32 cellular contexts compared by ENCODE assay signal in genomic region chr20:210809-211502, GRCh38. TPM values are rescaled to one million over a fixed set of nuclear protein-coding genes. Genes with fewer than 3 reads are reported as not detected.
"Had no signal": no experiment of that assay in that cellular context is flagged by ENCODE, and none has a peak within 500 bp of the region (broad histone marks: within the 10 kb centered on the region; RNA-seq: fewer than 3 reads in every experiment).

No MANE protein-coding gene starts in this region.

- H3K36me3 ChIP-seq: brain microvascular endothelial cell, cardiac muscle cell, SJSA1 had no signal

- H3K27ac ChIP-seq: brain microvascular endothelial cell, cardiac muscle cell, KMS-11, SJSA1 had no signal

- H3K27me3 ChIP-seq: brain microvascular endothelial cell, cardiac muscle cell had no signal

- ATAC-seq: activated CD8-positive, alpha-beta T cell treated with anti-CD3 and anti-CD28 coated beads, Interleukin-2, amount 10 ng/mL, durations not matched to agents 7 days and 5 days; activated naive CD8-positive, alpha-beta T cell treated with anti-CD3 and anti-CD28 coated beads, Interleukin-2, amount 50 U/mL, for 24 hours; Panc1 had no signal

- H3K4me1 Mint-ChIP-seq: activated CD4-positive, alpha-beta T cell treated with anti-CD3 and anti-CD28 coated beads, Interleukin-2, amount 10 ng/mL, durations not matched to agents 24 days and 14 days; activated naive CD4-positive, alpha-beta T cell treated with anti-CD3 and anti-CD28 coated beads, Interleukin-2, amount 10 ng/mL, durations not matched to agents 7 days and 5 days; activated naive CD8-positive, alpha-beta T cell treated with anti-CD3 and anti-CD28 coated beads, Interleukin-2, amount 50 U/mL, for 24 hours; central memory CD8-positive, alpha-beta T cell had no signal

- H3K27ac Mint-ChIP-seq: activated CD4-positive, alpha-beta T cell treated with anti-CD3 and anti-CD28 coated beads, Interleukin-2, amount 10 ng/mL, durations not matched to agents 24 days and 14 days; activated CD8-positive, alpha-beta T cell treated with anti-CD3 and anti-CD28 coated beads, Interleukin-2, amount 10 ng/mL, durations not matched to agents 7 days and 5 days; activated naive CD4-positive, alpha-beta T cell treated with anti-CD3 and anti-CD28 coated beads, Interleukin-2, amount 10 ng/mL, durations not matched to agents 7 days and 5 days; activated naive CD8-positive, alpha-beta T cell; activated naive CD8-positive, alpha-beta T cell treated with anti-CD3 and anti-CD28 coated beads, Interleukin-2, amount 50 U/mL, for 24 hours; T-helper 1 cell treated with Interleukin-12 subunit alpha and Interleukin-12 subunit beta and Interleukin-4 antibody, amounts not matched to agents 30 μg/mL and 1 μg/mL, for 36 hours; T-helper 2 cell treated with Interferon-gamma antibody and Interleukin-4, amounts not matched to agents 5 μg/mL and 100 μg/mL, for 36 hours had no signal

- H3K4me2 ChIP-seq: KMS-11, SK-N-SH had no signal

- H3K4me1 ChIP-seq: SJSA1 had no signal

- H3K9me3 Mint-ChIP-seq: activated CD4-positive, alpha-beta T cell treated with anti-CD3 and anti-CD28 coated beads, Interleukin-2, amount 10 ng/mL, durations not matched to agents 24 days and 14 days; activated naive CD4-positive, alpha-beta T cell treated with anti-CD3 and anti-CD28 coated beads, Interleukin-2, amount 10 ng/mL, durations not matched to agents 7 days and 5 days; activated naive CD8-positive, alpha-beta T cell treated with anti-CD3 and anti-CD28 coated beads, Interleukin-2, amount 50 U/mL, for 24 hours; central memory CD8-positive, alpha-beta T cell; T-helper 1 cell treated with Interleukin-12 subunit alpha and Interleukin-12 subunit beta and Interleukin-4 antibody, amounts not matched to agents 30 μg/mL and 1 μg/mL, for 36 hours; T-helper 2 cell treated with Interferon-gamma antibody and Interleukin-4, amounts not matched to agents 5 μg/mL and 100 μg/mL, for 36 hours had no signal

- H3K4me3 ChIP-seq: cardiac muscle cell, SJSA1 had no signal

- H3K4me3 Mint-ChIP-seq: activated CD4-positive, alpha-beta T cell treated with anti-CD3 and anti-CD28 coated beads, Interleukin-2, amount 10 ng/mL, durations not matched to agents 24 days and 14 days; activated CD8-positive, alpha-beta T cell treated with anti-CD3 and anti-CD28 coated beads, Interleukin-2, amount 10 ng/mL, durations not matched to agents 7 days and 5 days; activated naive CD4-positive, alpha-beta T cell treated with anti-CD3 and anti-CD28 coated beads, Interleukin-2, amount 10 ng/mL, durations not matched to agents 7 days and 5 days; activated naive CD8-positive, alpha-beta T cell; activated naive CD8-positive, alpha-beta T cell treated with anti-CD3 and anti-CD28 coated beads, Interleukin-2, amount 50 U/mL, for 24 hours; central memory CD8-positive, alpha-beta T cell; T-helper 1 cell treated with Interleukin-12 subunit alpha and Interleukin-12 subunit beta and Interleukin-4 antibody, amounts not matched to agents 30 μg/mL and 1 μg/mL, for 36 hours; T-helper 2 cell treated with Interferon-gamma antibody and Interleukin-4, amounts not matched to agents 5 μg/mL and 100 μg/mL, for 36 hours had no signal

- FAIRE-seq: TTC549 had no signal

- H3K9me3 ChIP-seq: SJSA1, SK-N-SH had no signal

- H3K27me3 Mint-ChIP-seq: activated naive CD8-positive, alpha-beta T cell treated with anti-CD3 and anti-CD28 coated beads, Interleukin-2, amount 50 U/mL, for 24 hours had no signal

- DNase-seq: activated CD4-positive, alpha-beta T cell treated with anti-CD3 and anti-CD28 coated beads, Interleukin-2, amount 10 ng/mL, durations not matched to agents 24 days and 14 days; activated CD4-positive, alpha-beta T cell treated with anti-CD3 and anti-CD28 coated beads, Interleukin-2, amount 50 U/mL, for 4 hours; activated CD8-positive, alpha-beta T cell treated with anti-CD3 and anti-CD28 coated beads, Interleukin-2, amount 10 ng/mL, durations not matched to agents 7 days and 5 days; activated effector memory CD4-positive, alpha-beta T cell treated with Interleukin-2 at 50 U/mL for 16 hours; activated naive CD4-positive, alpha-beta T cell treated with anti-CD3 and anti-CD28 coated beads, Interleukin-2, amount 10 ng/mL, durations not matched to agents 7 days and 5 days; activated naive CD8-positive, alpha-beta T cell treated with anti-CD3 and anti-CD28 coated beads, Interleukin-2, amount 50 U/mL, for 24 hours; activated T-cell treated with anti-CD3 and anti-CD28 coated beads for 4 hours; activated T-cell treated with anti-CD3 and anti-CD28 coated beads, Interleukin-2, amount 50 U/mL, for 48 hours; anterior cingulate cortex; brain microvascular endothelial cell; MM.1S; MV-4-11; NCI-H1092; NCI-H1436 treated with DMSO at 0.1 percent for 48 hours; NCI-H1694 treated with DMSO at 0.1 percent for 48 hours; NCI-H2029; NCI-H345; NCI-H524 treated with DMSO at 0.1 percent for 48 hours; SHP77 treated with DMSO at 0.1 percent for 48 hours; SK-N-SH had no signal

- H3K36me3 Mint-ChIP-seq: activated naive CD4-positive, alpha-beta T cell treated with anti-CD3 and anti-CD28 coated beads, Interleukin-2, amount 10 ng/mL, durations not matched to agents 7 days and 5 days; activated naive CD8-positive, alpha-beta T cell had no signal

RNA-seq across cellular contexts. Expression of gene DEFB129, which starts 16.1 kb away (rescaled TPM):
- total RNA-seq: activated CD4-positive, alpha-beta T cell treated with anti-CD3 and anti-CD28 coated beads, Interleukin-2, amount 10 ng/mL, durations not matched to agents 24 days and 14 days; activated CD8-positive, alpha-beta T cell treated with anti-CD3 and anti-CD28 coated beads, Interleukin-2, amount 10 ng/mL, durations not matched to agents 7 days and 5 days; cardiac muscle cell; LHCN-M2; NCI-H460; RPMI7951; SJSA1 had no signal
- polyA plus RNA-seq: cardiac muscle cell, SK-N-SH had no signal

RNA-seq across cellular contexts. Expression of gene DEFB128, which starts 21.4 kb away (rescaled TPM):
- total RNA-seq: activated CD4-positive, alpha-beta T cell treated with anti-CD3 and anti-CD28 coated beads, Interleukin-2, amount 10 ng/mL, durations not matched to agents 24 days and 14 days; activated CD8-positive, alpha-beta T cell treated with anti-CD3 and anti-CD28 coated beads, Interleukin-2, amount 10 ng/mL, durations not matched to agents 7 days and 5 days; cardiac muscle cell; LHCN-M2; NCI-H460; RPMI7951; SJSA1 had no signal
- polyA plus RNA-seq: cardiac muscle cell, SK-N-SH had no signal

RNA-seq across cellular contexts. Expression of gene DEFB132, which starts 46.6 kb away (rescaled TPM):
- total RNA-seq: activated CD4-positive, alpha-beta T cell treated with anti-CD3 and anti-CD28 coated beads, Interleukin-2, amount 10 ng/mL, durations not matched to agents 24 days and 14 days; activated CD8-positive, alpha-beta T cell treated with anti-CD3 and anti-CD28 coated beads, Interleukin-2, amount 10 ng/mL, durations not matched to agents 7 days and 5 days; cardiac muscle cell; LHCN-M2; NCI-H460; RPMI7951; SJSA1 had no signal
- polyA plus RNA-seq: cardiac muscle cell, SK-N-SH had no signal

RNA-seq across cellular contexts. Expression of gene DEFB127, which starts 53.7 kb away (rescaled TPM):
- total RNA-seq: activated CD4-positive, alpha-beta T cell treated with anti-CD3 and anti-CD28 coated beads, Interleukin-2, amount 10 ng/mL, durations not matched to agents 24 days and 14 days; activated CD8-positive, alpha-beta T cell treated with anti-CD3 and anti-CD28 coated beads, Interleukin-2, amount 10 ng/mL, durations not matched to agents 7 days and 5 days; cardiac muscle cell; LHCN-M2; NCI-H460; RPMI7951; SJSA1 had no signal
- polyA plus RNA-seq: cardiac muscle cell, SK-N-SH had no signal
